8 cellular contexts compared by ENCODE assay signal in the genomic region with DNA sequence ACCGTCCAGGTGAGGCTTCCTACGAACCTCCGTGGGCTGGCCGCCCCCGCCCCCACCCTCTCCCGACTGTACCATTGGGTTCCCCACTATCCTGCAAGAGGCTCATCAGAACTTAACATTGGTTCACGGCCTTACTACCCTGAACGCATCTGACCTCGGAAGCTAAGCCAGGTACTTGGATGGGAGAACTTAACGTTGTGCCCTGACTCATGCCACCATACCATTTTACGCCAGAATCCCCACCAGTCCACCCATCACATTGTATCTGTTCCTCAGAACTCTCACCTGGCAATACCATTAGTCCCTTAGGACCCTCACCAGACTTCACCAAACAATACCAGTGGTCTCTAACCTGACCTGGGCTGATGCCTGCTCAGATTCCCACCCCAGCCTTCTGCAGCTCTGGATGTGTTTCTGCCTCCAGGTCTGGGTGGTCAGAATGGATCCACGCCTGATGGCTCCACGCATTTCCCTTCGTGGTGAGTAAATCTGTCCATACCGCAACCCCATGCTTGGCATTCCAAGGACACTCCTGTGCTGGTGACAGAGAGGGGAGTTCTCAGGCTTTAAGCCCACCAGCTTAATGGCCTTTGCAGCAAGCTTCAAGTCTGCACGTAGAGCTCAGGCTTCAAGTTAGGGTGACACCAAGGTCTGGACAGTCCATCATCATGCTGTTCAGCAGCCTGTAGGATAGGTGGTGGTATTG. TPM values are rescaled to one million over a fixed set of nuclear protein-coding genes. Genes with fewer than 3 reads are reported as not detected.
DNase-seq lines count a peak whose midpoint lies in the region; ATAC-seq, FAIRE-seq and TF ChIP-seq lines count a peak whose summit lies in the region.

No MANE protein-coding gene starts in this region.

- H4K5ac ChIP-seq in H9 (ENCODE audit: insufficient read length, low read depth, low read length): no peak overlapping the region

- no peak overlapping the region for H3K23ac ChIP-seq in H9 (ENCODE audit: insufficient read length, low read depth, low read length)

- H3K4me1 Mint-ChIP-seq in H9: peaks cover 34 to 38% of the 10 kb centered on the region in 2 experiments

- no peaks in the 10 kb centered on the region; a peak in 1 of 5 replicates for H3K9me3 Mint-ChIP-seq in H9

- H3K9ac ChIP-seq in H9 (ENCODE audit: extremely low read depth, insufficient read length, low read length): peak overlapping the region; percentile 76

- H3K9me3 ChIP-seq in H9 (ENCODE audit: control insufficient read depth, low read depth, low read length) (no peaks in the 10 kb centered on the region), gastroesophageal sphincter (no peaks in the 10 kb centered on the region)

- H3K4me2 ChIP-seq in H9 (ENCODE audit: insufficient read depth, insufficient read length, low read length): peak overlapping the region; percentile 60

- H3K56ac ChIP-seq in H9 (ENCODE audit: insufficient read length, low read depth, low read length): no peak overlapping the region

- DNase-seq in H9 (no peak), skeletal muscle cell (ENCODE audit: low read depth) (no peak), GM12892 (ENCODE audit: insufficient read length) (no peak), UCSD-AML1 (lab: John Stamatoyannopoulos, UW; ENCODE audit: unreplicated experiment) (no peak)
- no peak for DNase-seq in activated effector memory CD4-positive, alpha-beta T cell treated with anti-CD3 and anti-CD28 coated beads, Interleukin-2, amount 50 U/mL, for 16 hours

- no peak overlapping the region for H4K91ac ChIP-seq in H9 (ENCODE audit: insufficient read length, low read depth, low read length)

- H2BK20ac ChIP-seq in H9 (ENCODE audit: low read depth, low read length, poor library complexity, severe bottlenecking): no peak overlapping the region

- H3T11ph ChIP-seq in H9 (ENCODE audit: low read length): no peak overlapping the region

- H3K4me3 Mint-ChIP-seq in H9: peak overlapping the region; percentile 93 to 94

- H3K27me3 ChIP-seq in H9 (ENCODE audit: insufficient read depth, low read length) (no peaks in the 10 kb centered on the region), gastroesophageal sphincter (no peaks in the 10 kb centered on the region)

- no peak overlapping the region for H2BK5ac ChIP-seq in H9 (ENCODE audit: insufficient read length, low read length)

- peaks cover 31% of the 10 kb centered on the region; the same call in 1 of the 2 replicates for H3K79me2 ChIP-seq in H9 (ENCODE audit: insufficient read depth, low read length)

- TF ChIP-seq EP300 in gastroesophageal sphincter (IDR thresholded peaks at IDR 0.05): no peak

- no peak overlapping the region for H2BK120ac ChIP-seq in H9 (ENCODE audit: low read depth, low read length, poor library complexity, severe bottlenecking)

- peaks cover 4% of the 10 kb centered on the region for H3K23me2 ChIP-seq in H9 (ENCODE audit: insufficient read length, low read depth, low read length, poor library complexity, severe bottlenecking)

- no peak for TF ChIP-seq POLR2A in gastroesophageal sphincter (IDR thresholded peaks at IDR 0.05)
- TF ChIP-seq POLR2A in GM12892 (IDR thresholded peaks at IDR 0.05; ENCODE audit: low read depth, low read length): no peak; the same call in 1 of the 2 replicates

- peak overlapping the region; percentile 18 for H3K14ac ChIP-seq in H9 (ENCODE audit: insufficient read depth, low read length)

- no peak overlapping the region for H4K8ac ChIP-seq in H9 (replicated peaks; ENCODE audit: insufficient read length, low read depth, low read length)

- H2BK15ac ChIP-seq in H9 (ENCODE audit: low read depth, low read length): no peak overlapping the region

- FAIRE-seq in GM12892 (lab: Jason Lieb, UNC): no peak

- H3K18ac ChIP-seq in H9 (ENCODE audit: insufficient read length, low read depth, low read length): no peak overlapping the region

- H4K20me1 ChIP-seq in H9 (ENCODE audit: control insufficient read depth, insufficient read depth, insufficient read length): no peaks in the 10 kb centered on the region

- no peaks in the 10 kb centered on the region; the same call in 1 of the 2 replicates for H3K4me1 ChIP-seq in H9 (ENCODE audit: insufficient read depth, low read length)
- H3K4me1 ChIP-seq in gastroesophageal sphincter: peaks cover 0 to 72% (median 34%) of the 10 kb centered on the region in 3 donors

- no peak overlapping the region for H2BK12ac ChIP-seq in H9 (ENCODE audit: insufficient read length, low read depth, low read length)

- no peak overlapping the region for H2AFZ ChIP-seq in H9 (ENCODE audit: low read length)

- H3K36me3 ChIP-seq in gastroesophageal sphincter: peaks cover 0 to 38% of the 10 kb centered on the region in 2 donors

- no peaks in the 10 kb centered on the region for H3K79me1 ChIP-seq in H9 (ENCODE audit: insufficient read depth, low read depth, low read length, poor library complexity, severe bottlenecking)

- H3K27ac ChIP-seq in H9 (ENCODE audit: insufficient read length, low read depth, low read length) (no peak overlapping the region), VCaP (peak overlapping the region; percentile 98), gastroesophageal sphincter (peak overlapping the region; percentile 79 to 100 (median 98))

- H2AK5ac ChIP-seq in H9 (ENCODE audit: insufficient read length, low read length): no peak overlapping the region

- H3K4me3 ChIP-seq in gastroesophageal sphincter (peak overlapping the region; percentile 61 to 98), skeletal muscle cell (ENCODE audit: low read depth, low read length) (peak overlapping the region; percentile 87)

- ATAC-seq in gastroesophageal sphincter (no peak), HG02970 (IDR thresholded peaks at IDR 0.05; ENCODE audit: low FRiP score, unreplicated experiment) (no peak)

- TF ChIP-seq CTCF in H9 (conservative IDR thresholded peaks at IDR 0.05) (no peak), VCaP (conservative IDR thresholded peaks at IDR 0.05) (no peak), gastroesophageal sphincter (IDR thresholded peaks at IDR 0.05) (no peak)

- no CpG with 5 or more reads among the region's 16 CpGs for WGBS in H9 (ENCODE audit: extremely low coverage, insufficient read length, low lambda C conversion rate)
- 34 to 84% methylated on average over 4 to 5 of the region's 16 CpGs for WGBS in gastroesophageal sphincter (ENCODE audit: low coverage in 1 of 2), 2 donors

- H3K27me3 Mint-ChIP-seq in H9 (ENCODE audit: low read depth): no peaks in the 10 kb centered on the region

- no peak overlapping the region for H3K4ac ChIP-seq in H9 (ENCODE audit: low read depth, low read length)

- H3K36me3 Mint-ChIP-seq in H9 (ENCODE audit: insufficient read depth in 1 of 3, low read depth in 3 of 3): peaks cover 4 to 29% (median 19%) of the 10 kb centered on the region in 3 experiments; a peak in 5 of 7 replicates

- peak overlapping the region; percentile 26 to 96 (median 79); a peak in 3 of 7 replicates for H3K27ac Mint-ChIP-seq in H9

RNA-seq across cellular contexts. Expression of gene TCTA, which starts 0.6 kb away (rescaled TPM):
- total RNA-seq in H9 (2021): 11.2 and 12.2 TPM in 2 replicates
- total RNA-seq in gastroesophageal sphincter: 10 to 100 TPM; 18.6 to 32.1 (median 25.6) TPM
- 15.2 TPM for polyA plus RNA-seq in GM12892 (2012; ENCODE audit: missing spikeins)

RNA-seq across cellular contexts. Expression of gene RHOA, which starts 1.0 kb away (rescaled TPM):
- 403 and 409 TPM in 2 replicates for total RNA-seq in H9 (2021)
- 100 to 1,000 TPM; 401 to 524 (median 476) TPM for total RNA-seq in gastroesophageal sphincter
- polyA plus RNA-seq in GM12892 (2012; ENCODE audit: missing spikeins): 363 TPM

RNA-seq across cellular contexts. Expression of gene AMT, which starts 9.5 kb away (rescaled TPM):
- total RNA-seq in H9 (2021): 38.8 and 41.2 TPM in 2 replicates
- 10 to 100 TPM in 1 of 4 donors, 1 to 10 TPM in 2, under 1 TPM in 1; 0.32 to 11.4 (median 7.6) TPM for total RNA-seq in gastroesophageal sphincter
- polyA plus RNA-seq in GM12892 (2012; ENCODE audit: missing spikeins): 6.2 TPM

RNA-seq across cellular contexts. Expression of gene NICN1, which starts 16.3 kb away (rescaled TPM):
- total RNA-seq in H9 (2021) (7.8 and 10.0 TPM in 2 replicates), gastroesophageal sphincter (10 to 100 TPM in 1 of 4 donors, 1 to 10 TPM in 3; 3.6 to 11.1 (median 7.5) TPM)
- 10.0 TPM for polyA plus RNA-seq in GM12892 (2012; ENCODE audit: missing spikeins)

RNA-seq across cellular contexts. Expression of gene GPX1, which starts 54.6 kb away (rescaled TPM):
- total RNA-seq in H9 (2021) (253 and 265 TPM in 2 replicates), gastroesophageal sphincter (100 to 1,000 TPM; 129 to 285 (median 209) TPM)
- 225 TPM for polyA plus RNA-seq in GM12892 (2012; ENCODE audit: missing spikeins)
